1 cellular context compared by ENCODE assay signal in the genomic region with DNA sequence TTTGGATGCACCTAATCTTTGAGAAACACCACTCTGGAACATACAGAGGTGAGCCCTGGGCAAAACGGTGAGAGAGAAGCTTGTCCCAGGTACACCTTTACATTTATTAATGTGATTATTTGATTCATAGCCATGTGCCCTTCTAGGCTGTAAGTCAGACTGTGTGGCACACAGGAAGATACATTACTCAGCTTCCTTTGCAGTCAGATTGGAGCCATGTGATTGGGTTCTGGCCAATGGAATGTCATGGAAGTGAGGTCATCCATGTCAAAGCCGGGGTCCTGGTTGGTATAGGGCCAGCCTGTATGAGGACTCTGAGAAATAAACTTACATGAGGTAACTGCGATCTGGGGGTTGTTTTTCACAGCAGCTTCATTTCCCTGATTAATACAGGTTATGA.
TF ChIP-seq lines count a peak whose summit lies in the region.

No MANE protein-coding gene starts in this region.

TF ChIP-seq in SK-N-SH treated with all-trans-retinoic acid at 6 μM for 48 hours, 23 proteins besides CTCF, POLR2A, EP300 and RAD21 (continued from another document):
- TF ChIP-seq TSHZ2 (CRISPR knock-in tag; IDR thresholded peaks at IDR 0.05) (no peak), ZNF70 (CRISPR knock-in tag; IDR thresholded peaks at IDR 0.05) (no peak), ZFP30 (CRISPR knock-in tag; IDR thresholded peaks at IDR 0.05) (no peak), RARB (CRISPR knock-in tag; IDR thresholded peaks at IDR 0.05) (no peak), ISL1 (CRISPR knock-in tag; IDR thresholded peaks at IDR 0.05) (no peak), ZFP3 (CRISPR knock-in tag; IDR thresholded peaks at IDR 0.05) (no peak), BACH2 (CRISPR knock-in tag; IDR thresholded peaks at IDR 0.05; ENCODE audit: borderline replicate concordance) (no peak), SNAI2 (CRISPR knock-in tag; IDR thresholded peaks at IDR 0.05) (no peak)
- TF ChIP-seq, protein P1, sequence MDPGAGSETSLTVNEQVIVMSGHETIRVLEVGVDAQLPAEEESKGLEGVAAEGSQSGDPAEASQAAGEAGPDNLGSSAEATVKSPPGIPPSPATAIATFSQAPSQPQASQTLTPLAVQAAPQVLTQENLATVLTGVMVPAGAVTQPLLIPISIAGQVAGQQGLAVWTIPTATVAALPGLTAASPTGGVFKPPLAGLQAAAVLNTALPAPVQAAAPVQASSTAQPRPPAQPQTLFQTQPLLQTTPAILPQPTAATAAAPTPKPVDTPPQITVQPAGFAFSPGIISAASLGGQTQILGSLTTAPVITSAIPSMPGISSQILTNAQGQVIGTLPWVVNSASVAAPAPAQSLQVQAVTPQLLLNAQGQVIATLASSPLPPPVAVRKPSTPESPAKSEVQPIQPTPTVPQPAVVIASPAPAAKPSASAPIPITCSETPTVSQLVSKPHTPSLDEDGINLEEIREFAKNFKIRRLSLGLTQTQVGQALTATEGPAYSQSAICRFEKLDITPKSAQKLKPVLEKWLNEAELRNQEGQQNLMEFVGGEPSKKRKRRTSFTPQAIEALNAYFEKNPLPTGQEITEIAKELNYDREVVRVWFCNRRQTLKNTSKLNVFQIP (CRISPR knock-in tag; IDR thresholded peaks at IDR 0.05; ENCODE audit: borderline replicate concordance, low read depth), result no peak
- TF ChIP-seq, protein P2, sequence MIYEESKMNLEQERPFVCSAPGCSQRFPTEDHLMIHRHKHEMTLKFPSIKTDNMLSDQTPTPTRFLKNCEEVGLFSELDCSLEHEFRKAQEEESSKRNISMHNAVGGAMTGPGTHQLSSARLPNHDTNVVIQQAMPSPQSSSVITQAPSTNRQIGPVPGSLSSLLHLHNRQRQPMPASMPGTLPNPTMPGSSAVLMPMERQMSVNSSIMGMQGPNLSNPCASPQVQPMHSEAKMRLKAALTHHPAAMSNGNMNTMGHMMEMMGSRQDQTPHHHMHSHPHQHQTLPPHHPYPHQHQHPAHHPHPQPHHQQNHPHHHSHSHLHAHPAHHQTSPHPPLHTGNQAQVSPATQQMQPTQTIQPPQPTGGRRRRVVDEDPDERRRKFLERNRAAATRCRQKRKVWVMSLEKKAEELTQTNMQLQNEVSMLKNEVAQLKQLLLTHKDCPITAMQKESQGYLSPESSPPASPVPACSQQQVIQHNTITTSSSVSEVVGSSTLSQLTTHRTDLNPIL (CRISPR knock-in tag; IDR thresholded peaks at IDR 0.05; ENCODE audit: low read depth), result no peak
